Comparison of ENCODE assay signal across 21 cellular contexts in the genomic region with DNA sequence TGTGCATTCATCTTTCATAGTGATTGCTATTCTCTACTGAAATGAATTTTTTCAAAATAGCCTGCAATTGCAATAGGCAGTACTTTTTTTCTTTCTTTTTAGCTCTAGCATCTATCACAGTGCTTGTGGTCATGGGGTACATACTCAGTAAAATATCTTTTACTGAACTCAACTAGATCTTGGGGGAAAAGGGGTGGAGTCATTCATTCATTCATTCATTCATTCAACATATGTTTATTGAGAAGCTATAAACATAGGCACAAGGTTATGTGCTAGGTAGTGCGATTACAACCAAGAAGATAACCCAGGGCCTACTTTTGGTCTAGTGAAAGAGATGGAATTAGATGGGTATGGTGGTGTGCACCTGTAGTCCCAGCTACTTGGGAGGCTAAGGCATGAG. TPM values are rescaled to one million over a fixed set of nuclear protein-coding genes. Genes with fewer than 3 reads are reported as not detected.
A peak's percentile ranks its signal among the peaks of the same experiment; 100 is the strongest.
DNase-seq lines count a peak whose midpoint lies in the region; ATAC-seq and TF ChIP-seq lines count a peak whose summit lies in the region.
"Had no signal": no experiment of that assay in that cellular context is flagged by ENCODE, and none has a peak within 500 bp of the region (broad histone marks: within the 10 kb centered on the region; RNA-seq: fewer than 3 reads in every experiment).

No MANE protein-coding gene starts in this region.

- BruUV-seq in OCI-LY7 (replicated peaks; lab: Mats Ljungman, UMichigan): no TSS peak

- peak overlapping the region in 1 of 2 donors; percentile 10 for H3K4me3 Mint-ChIP-seq in activated T-cell treated with anti-CD3 and anti-CD28 coated beads, Interleukin-2, amount 50 U/mL, for 72 hours
- no peak overlapping the region for H3K4me3 Mint-ChIP-seq in dendritic cell treated with granulocyte-macrophage colony-stimulating factor and Interleukin-4, amounts not matched to agents 40 ng/mL and 50 ng/mL, for 4 days
- H3K4me3 Mint-ChIP-seq in stimulated activated naive B cell treated with anti-CD40 and anti-IgM and Interleukin-4, amounts not matched to agents 10 μg/mL and 1 μg/mL and 100 μg/mL, for 72 hours: no peak overlapping the region

- H3K9me3 Mint-ChIP-seq in activated T-cell treated with anti-CD3 and anti-CD28 coated beads, Interleukin-2, amount 50 U/mL, for 72 hours: no peaks in the 10 kb centered on the region
- H3K9me3 Mint-ChIP-seq in dendritic cell treated with granulocyte-macrophage colony-stimulating factor and Interleukin-4, amounts not matched to agents 40 ng/mL and 50 ng/mL, for 4 days: no peaks in the 10 kb centered on the region
- no peaks in the 10 kb centered on the region for H3K9me3 Mint-ChIP-seq in stimulated activated naive B cell treated with anti-CD40 and anti-IgM and Interleukin-4, amounts not matched to agents 10 μg/mL and 1 μg/mL and 100 μg/mL, for 72 hours

- no peaks in the 10 kb centered on the region for H3K27me3 Mint-ChIP-seq in activated T-cell treated with anti-CD3 and anti-CD28 coated beads, Interleukin-2, amount 50 U/mL, for 72 hours (ENCODE audit: low read depth)
- H3K27me3 Mint-ChIP-seq in dendritic cell treated with granulocyte-macrophage colony-stimulating factor and Interleukin-4, amounts not matched to agents 40 ng/mL and 50 ng/mL, for 4 days: no peaks in the 10 kb centered on the region
- H3K27me3 Mint-ChIP-seq in stimulated activated naive B cell treated with anti-CD40 and anti-IgM and Interleukin-4, amounts not matched to agents 10 μg/mL and 1 μg/mL and 100 μg/mL, for 72 hours: peaks cover 0 to 4% of the 10 kb centered on the region in 2 donors

- H3K4me3 ChIP-seq in OCI-LY7 (ENCODE audit: low read depth, low read length, poor library complexity, severe bottlenecking): no peak overlapping the region
- H3K4me3 ChIP-seq: A549, SJSA1 had no signal

- peaks cover 27% of the 10 kb centered on the region; the same call in 1 of the 2 replicates for H3K79me2 ChIP-seq in OCI-LY7 (ENCODE audit: insufficient read depth, low read depth, low read length)

- no peak for DNase-seq in activated T-cell treated with anti-CD3 and anti-CD28 coated beads, Interleukin-2, amount 50 U/mL, for 72 hours
- no peak for DNase-seq in activated T-cell treated with anti-CD3 and anti-CD28 coated beads, Interleukin-2, amount 50 U/mL, for 48 hours
- no peak for DNase-seq in OCI-LY7 (ENCODE audit: low spot score)
- DNase-seq in stimulated activated naive B cell treated with anti-CD40 and anti-IgM and Interleukin-4, amounts not matched to agents 10 μg/mL and 1 μg/mL and 100 μg/mL, for 72 hours: no peak
- no peak for DNase-seq in foreskin melanocyte
- DNase-seq: BE2C, DMS79, GOT3, HCEC 1CT, MM.1S, NCI-H1048, NCI-H1436, NCI-H187 treated with DMSO at 0.1 percent for 48 hours, NCI-H2107, NCI-H446 treated with DMSO at 0.1 percent for 48 hours, NCI-H526 treated with DMSO at 0.1 percent for 48 hours had no signal

- H3K9me3 ChIP-seq in OCI-LY7 (ENCODE audit: low read length): no peaks in the 10 kb centered on the region
- H3K9me3 ChIP-seq: A549, BE2C, SJSA1 had no signal

- peaks cover 27% of the 10 kb centered on the region for H3K4me1 ChIP-seq in OCI-LY7 (ENCODE audit: insufficient read depth, low read length, poor library complexity, severe bottlenecking)

- ATAC-seq in activated T-cell treated with anti-CD3 and anti-CD28 coated beads, Interleukin-2, amount 50 U/mL, for 72 hours (replicated peaks in 1 of 2): no peak
- ATAC-seq in stimulated activated naive B cell treated with anti-CD40 and anti-IgM and Interleukin-4, amounts not matched to agents 10 μg/mL and 1 μg/mL and 100 μg/mL, for 72 hours (replicated peaks): no peak
- no peak for ATAC-seq in HG03196 (IDR thresholded peaks at IDR 0.05; ENCODE audit: unreplicated experiment)
- ATAC-seq: A549, Right ventricle myocardium inferior had no signal

- intact Hi-C loops in OCI-LY7 (cut with micrococcal nuclease; ENCODE audit: unreplicated experiment): no loop called here
- intact Hi-C loops in dendritic cell treated with granulocyte-macrophage colony-stimulating factor and Interleukin-4, amounts not matched to agents 40 ng/mL and 50 ng/mL, for 4 days (cut with micrococcal nuclease): loop anchor here (10.0 kb wide), 1 partner anchor 318 kb away; a partner anchor contains a TSS

- CTCF ChIA-PET in OCI-LY7 (lab: Charles Lee; ENCODE audit: unreplicated experiment): no interaction called here

- H3K9me2 ChIP-seq in OCI-LY7 (ENCODE audit: insufficient read depth, low read length): no peaks in the 10 kb centered on the region

- H3K4me2 ChIP-seq in OCI-LY7 (ENCODE audit: low read length): no peak overlapping the region
- H3K4me2 ChIP-seq: A549 had no signal

- peaks cover 18% of the 10 kb centered on the region; the same call in 1 of the 2 replicates for H3K36me3 ChIP-seq in OCI-LY7 (ENCODE audit: insufficient read depth, low read length)
- H3K36me3 ChIP-seq: BE2C had no signal

- H3K27ac Mint-ChIP-seq in activated T-cell treated with anti-CD3 and anti-CD28 coated beads, Interleukin-2, amount 50 U/mL, for 72 hours: peak overlapping the region; percentile 79
- peak overlapping the region; percentile 94 for H3K27ac Mint-ChIP-seq in dendritic cell treated with granulocyte-macrophage colony-stimulating factor and Interleukin-4, amounts not matched to agents 40 ng/mL and 50 ng/mL, for 4 days
- H3K27ac Mint-ChIP-seq in stimulated activated naive B cell treated with anti-CD40 and anti-IgM and Interleukin-4, amounts not matched to agents 10 μg/mL and 1 μg/mL and 100 μg/mL, for 72 hours: peak overlapping the region; percentile 47

- H3K27ac ChIP-seq in OCI-LY7 (ENCODE audit: low read depth, low read length, poor library complexity, severe bottlenecking): no peak overlapping the region
- H3K27ac ChIP-seq: A549, SJSA1 had no signal

- H3K4me1 Mint-ChIP-seq in activated T-cell treated with anti-CD3 and anti-CD28 coated beads, Interleukin-2, amount 50 U/mL, for 72 hours (ENCODE audit: low read depth): peaks cover 40% of the 10 kb centered on the region
- H3K4me1 Mint-ChIP-seq in dendritic cell treated with granulocyte-macrophage colony-stimulating factor and Interleukin-4, amounts not matched to agents 40 ng/mL and 50 ng/mL, for 4 days (ENCODE audit: low read depth): peaks cover 40% of the 10 kb centered on the region
- peaks cover 14 to 36% of the 10 kb centered on the region in 2 donors for H3K4me1 Mint-ChIP-seq in stimulated activated naive B cell treated with anti-CD40 and anti-IgM and Interleukin-4, amounts not matched to agents 10 μg/mL and 1 μg/mL and 100 μg/mL, for 72 hours

- H2AFZ ChIP-seq in OCI-LY7 (ENCODE audit: low read length): peak overlapping the region; percentile 3; the same call in 1 of the 2 replicates

- no peak for TF ChIP-seq CTCF in OCI-LY7 (conservative IDR thresholded peaks at IDR 0.05; ENCODE audit: low read length)

- no peaks in the 10 kb centered on the region for H4K20me1 ChIP-seq in OCI-LY7 (ENCODE audit: insufficient read depth, low read length)

- peaks cover 5% of the 10 kb centered on the region in 2 donors for H3K36me3 Mint-ChIP-seq in activated T-cell treated with anti-CD3 and anti-CD28 coated beads, Interleukin-2, amount 50 U/mL, for 72 hours (ENCODE audit: insufficient read depth in 2 of 2)
- peaks cover 33% of the 10 kb centered on the region for H3K36me3 Mint-ChIP-seq in dendritic cell treated with granulocyte-macrophage colony-stimulating factor and Interleukin-4, amounts not matched to agents 40 ng/mL and 50 ng/mL, for 4 days (ENCODE audit: low read depth)
- peaks cover 5 to 14% of the 10 kb centered on the region in 2 donors for H3K36me3 Mint-ChIP-seq in stimulated activated naive B cell treated with anti-CD40 and anti-IgM and Interleukin-4, amounts not matched to agents 10 μg/mL and 1 μg/mL and 100 μg/mL, for 72 hours

- POLR2A ChIA-PET in OCI-LY7 (lab: Charles Lee): interaction anchor here (0.6 to 4.0 kb wide), 6 partner anchors 9 to 1060 kb away, joined by 3 to 17 read pairs (median 3); a partner anchor contains a TSS

RNA-seq across cellular contexts. Expression of a gene that starts 1.4 kb away (rescaled TPM):
- 10 to 100 TPM; 25.9 to 29.8 TPM for total RNA-seq in activated T-cell treated with anti-CD3 and anti-CD28 coated beads, Interleukin-2, amount 50 U/mL, for 72 hours
- total RNA-seq in OCI-LY7 (2014; rRNA removed; shearing (Covaris generic)): 19.9 and 21.6 TPM in 2 replicates
- 20.3 and 21.1 TPM in 2 replicates for total RNA-seq in OCI-LY7 (2022)
